ENCODE assay signal across 9 cellular contexts in the genomic region with DNA sequence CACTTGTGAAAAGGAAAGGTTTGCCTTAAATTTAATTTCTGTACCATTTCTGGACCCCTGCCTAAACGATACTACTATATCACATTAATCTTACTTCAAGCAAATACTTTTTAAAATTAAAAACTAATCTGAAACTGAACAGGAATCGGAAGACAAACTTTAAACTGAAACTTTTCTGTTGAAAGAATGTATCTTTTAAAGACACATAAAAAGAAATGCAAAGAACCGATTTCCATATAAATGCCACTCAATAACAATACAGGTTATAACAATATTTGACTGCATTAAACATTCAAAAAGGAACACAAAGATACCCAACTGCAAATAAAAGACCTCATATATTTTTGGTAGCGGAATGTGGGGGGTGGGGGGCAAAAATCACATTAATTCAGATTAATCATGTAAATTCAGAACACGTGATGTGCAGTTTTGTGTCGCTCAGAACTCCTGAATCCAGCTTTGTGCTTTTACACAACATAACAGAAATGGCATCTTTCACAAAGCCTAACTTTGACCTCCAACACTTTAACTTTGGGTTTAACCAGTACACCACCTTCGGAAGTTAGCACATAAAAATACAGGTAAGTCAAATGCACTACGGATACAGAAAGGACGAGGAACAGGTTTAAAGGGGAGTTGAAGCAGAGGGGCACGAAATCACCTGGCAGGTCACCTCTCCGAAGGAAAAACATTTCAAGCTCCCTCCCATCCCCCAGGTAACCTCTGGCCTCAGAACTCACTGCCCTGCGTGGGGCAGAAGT. TPM values are rescaled to one million over a fixed set of nuclear protein-coding genes. Genes with fewer than 3 reads are reported as not detected.
A peak's percentile ranks its signal among the peaks of the same experiment; 100 is the strongest.
DNase-seq lines count a peak whose midpoint lies in the region; ATAC-seq, FAIRE-seq and TF ChIP-seq lines count a peak whose summit lies in the region.
"Had no signal": no experiment of that assay in that cellular context is flagged by ENCODE, and none has a peak within 500 bp of the region (broad histone marks: within the 10 kb centered on the region; RNA-seq: fewer than 3 reads in every experiment).

No MANE protein-coding gene starts in this region.

- TF ChIP-seq RAD21 in liver (IDR thresholded peaks at IDR 0.05), result no peak

- H3K9me3 Mint-ChIP-seq in activated CD4-positive, alpha-beta T cell treated with anti-CD3 and anti-CD28 coated beads for 36 hours (ENCODE audit: low read depth), result no peaks in the 10 kb centered on the region
- H3K9me3 Mint-ChIP-seq in astrocyte (ENCODE audit: unreplicated experiment), result no peaks in the 10 kb centered on the region

- H3K4me2 ChIP-seq in astrocyte (ENCODE audit: low read length), result peak overlapping the region; percentile 90

- no peak for TF ChIP-seq CTCF in astrocyte (IDR thresholded peaks at IDR 0.05; ENCODE audit: insufficient read depth, low read depth, low read length)
- no peak for TF ChIP-seq CTCF in liver (IDR thresholded peaks at IDR 0.05; ENCODE audit: low read depth, low read length, missing input control)

- WGBS in liver, result 30% methylated on average over 12 of the region's 12 CpGs

- H3K4me1 ChIP-seq in astrocyte (ENCODE audit: insufficient read depth, low read length), result peaks cover 14% of the 10 kb centered on the region
- H3K4me1 ChIP-seq in liver (ENCODE audit: control insufficient read depth in 4 of 4, insufficient read depth in 4 of 4, low read length in 3 of 4), result peaks cover 1 to 13% (median 9%) of the 10 kb centered on the region in 4 donors

- H3K79me2 ChIP-seq in astrocyte (ENCODE audit: insufficient read depth, low read length), result peaks cover 16% of the 10 kb centered on the region

- POLR2A ChIA-PET in activated CD4-positive, alpha-beta T cell treated with anti-CD3 and anti-CD28 coated beads for 36 hours (lab: Charles Lee), result no interaction called here

- no peak for DNase-seq in activated CD4-positive, alpha-beta T cell treated with anti-CD3 and anti-CD28 coated beads for 36 hours
- no peak for DNase-seq in activated CD4-positive, alpha-beta T cell treated with anti-CD3 and anti-CD28 coated beads for 48 hours
- no peak for DNase-seq in astrocyte (ENCODE audit: low read depth)
- DNase-seq in NOMO-1 (lab: John Stamatoyannopoulos, UW; ENCODE audit: unreplicated experiment in 2 of 2), result no peak
- DNase-seq: DND-41 had no signal

- no peaks in the 10 kb centered on the region for H3K36me3 Mint-ChIP-seq in activated CD4-positive, alpha-beta T cell treated with anti-CD3 and anti-CD28 coated beads for 36 hours (ENCODE audit: low read depth)
- H3K36me3 Mint-ChIP-seq in astrocyte (ENCODE audit: low read depth, unreplicated experiment), result no peaks in the 10 kb centered on the region

- peaks cover 10% of the 10 kb centered on the region for H3K4me1 Mint-ChIP-seq in activated CD4-positive, alpha-beta T cell treated with anti-CD3 and anti-CD28 coated beads for 36 hours
- peaks cover 18% of the 10 kb centered on the region for H3K4me1 Mint-ChIP-seq in astrocyte (ENCODE audit: low read depth, unreplicated experiment)

- H3K9ac ChIP-seq in astrocyte (ENCODE audit: low read length) (peak overlapping the region; percentile 78), liver (ENCODE audit: low read depth in 1 of 2, low read length in 2 of 2) (peak overlapping the region; percentile 28 to 51)

- peaks cover 17% of the 10 kb centered on the region for H4K20me1 ChIP-seq in astrocyte (ENCODE audit: insufficient read depth, low read length)

- H3K27ac ChIP-seq in astrocyte (ENCODE audit: low read depth, low read length) (no peak overlapping the region), liver (ENCODE audit: low read depth in 1 of 2, low read length in 2 of 2) (peak overlapping the region; percentile 54 to 72), temporal lobe (ENCODE audit: low read depth, low read length) (peak overlapping the region; percentile 61)

- intact Hi-C loops in activated CD4-positive, alpha-beta T cell treated with anti-CD3 and anti-CD28 coated beads for 36 hours (cut with DNase I, micrococcal nuclease), result loop anchor here (2.0 to 5.0 kb wide), 3 partner anchors 115 to 252 kb away; no protein-coding TSS in a partner anchor

- peak overlapping the region; percentile 58 for H3K4me3 Mint-ChIP-seq in activated CD4-positive, alpha-beta T cell treated with anti-CD3 and anti-CD28 coated beads for 36 hours
- peak overlapping the region; percentile 93 for H3K4me3 Mint-ChIP-seq in astrocyte (ENCODE audit: unreplicated experiment)

- no peaks in the 10 kb centered on the region for H3K36me3 ChIP-seq in astrocyte (ENCODE audit: insufficient read depth, low read length)
- no peaks in the 10 kb centered on the region for H3K36me3 ChIP-seq in liver (ENCODE audit: control insufficient read depth in 4 of 4, insufficient read depth in 3 of 4, low read depth in 1 of 4, low read length in 3 of 4)

- peak overlapping the region; percentile 72 for H2AFZ ChIP-seq in astrocyte (ENCODE audit: low read depth, low read length)

- no peak overlapping the region for H3K27ac Mint-ChIP-seq in activated CD4-positive, alpha-beta T cell treated with anti-CD3 and anti-CD28 coated beads for 36 hours
- peak overlapping the region; percentile 22 for H3K27ac Mint-ChIP-seq in astrocyte (ENCODE audit: unreplicated experiment)

- peaks cover 53% of the 10 kb centered on the region for H3K27me3 Mint-ChIP-seq in activated CD4-positive, alpha-beta T cell treated with anti-CD3 and anti-CD28 coated beads for 36 hours
- no peaks in the 10 kb centered on the region for H3K27me3 Mint-ChIP-seq in astrocyte (ENCODE audit: low read depth, unreplicated experiment)

- H3K9me3 ChIP-seq in astrocyte (ENCODE audit: insufficient read depth, low read depth, low read length), result no peaks in the 10 kb centered on the region
- H3K9me3 ChIP-seq in liver (ENCODE audit: control insufficient read depth in 4 of 4, low read length in 3 of 4), result no peaks in the 10 kb centered on the region

- H3K27me3 ChIP-seq in astrocyte (ENCODE audit: insufficient read depth, low read length), result no peaks in the 10 kb centered on the region
- H3K27me3 ChIP-seq in liver (ENCODE audit: control insufficient read depth in 4 of 4, insufficient read depth in 4 of 4, low read length in 3 of 4), result peaks cover 0 to 4% (median 0%) of the 10 kb centered on the region in 4 donors

- ATAC-seq in activated CD4-positive, alpha-beta T cell treated with anti-CD3 and anti-CD28 coated beads for 36 hours, result no peak
- ATAC-seq in GM21529 (IDR thresholded peaks at IDR 0.05; ENCODE audit: unreplicated experiment), result no peak
- no peak for ATAC-seq in HG03469 (IDR thresholded peaks at IDR 0.05; ENCODE audit: unreplicated experiment)

- H3K4me3 ChIP-seq in astrocyte (ENCODE audit: insufficient read depth, low read depth, low read length) (peak overlapping the region; percentile 73), liver (ENCODE audit: low read depth in 1 of 3, low read length in 3 of 3) (peak overlapping the region; percentile 60 to 83 (median 61))

- FAIRE-seq in astrocyte (lab: Jason Lieb, UNC), result no peak

- CTCF ChIA-PET in activated CD4-positive, alpha-beta T cell treated with anti-CD3 and anti-CD28 coated beads for 36 hours (lab: Charles Lee), result interaction anchor here (1.0 kb wide), 1 partner anchor 255 kb away, joined by 3 read pairs; no protein-coding TSS in a partner anchor

TF ChIP-seq in liver, 16 proteins besides CTCF, POLR2A, EP300 and RAD21 (continues in another document):
- TF ChIP-seq JUND (IDR thresholded peaks at IDR 0.05) (no peak), NR2F2 (IDR thresholded peaks at IDR 0.05) (peak; percentile 69), RXRA (IDR thresholded peaks at IDR 0.05) (peak in 1 of 2 donors; percentile 33), HNF4A (conservative IDR thresholded peaks at IDR 0.05) (peak; percentile 23 to 34), EGR1 (IDR thresholded peaks at IDR 0.05; ENCODE audit: low read depth in 2 of 2) (no peak)
- TF ChIP-seq, protein P1, sequence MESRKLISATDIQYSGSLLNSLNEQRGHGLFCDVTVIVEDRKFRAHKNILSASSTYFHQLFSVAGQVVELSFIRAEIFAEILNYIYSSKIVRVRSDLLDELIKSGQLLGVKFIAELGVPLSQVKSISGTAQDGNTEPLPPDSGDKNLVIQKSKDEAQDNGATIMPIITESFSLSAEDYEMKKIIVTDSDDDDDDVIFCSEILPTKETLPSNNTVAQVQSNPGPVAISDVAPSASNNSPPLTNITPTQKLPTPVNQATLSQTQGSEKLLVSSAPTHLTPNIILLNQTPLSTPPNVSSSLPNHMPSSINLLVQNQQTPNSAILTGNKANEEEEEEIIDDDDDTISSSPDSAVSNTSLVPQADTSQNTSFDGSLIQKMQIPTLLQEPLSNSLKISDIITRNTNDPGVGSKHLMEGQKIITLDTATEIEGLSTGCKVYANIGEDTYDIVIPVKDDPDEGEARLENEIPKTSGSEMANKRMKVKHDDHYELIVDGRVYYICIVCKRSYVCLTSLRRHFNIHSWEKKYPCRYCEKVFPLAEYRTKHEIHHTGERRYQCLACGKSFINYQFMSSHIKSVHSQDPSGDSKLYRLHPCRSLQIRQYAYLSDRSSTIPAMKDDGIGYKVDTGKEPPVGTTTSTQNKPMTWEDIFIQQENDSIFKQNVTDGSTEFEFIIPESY (IDR thresholded peaks at IDR 0.05), result no peak
- TF ChIP-seq, protein P2, sequence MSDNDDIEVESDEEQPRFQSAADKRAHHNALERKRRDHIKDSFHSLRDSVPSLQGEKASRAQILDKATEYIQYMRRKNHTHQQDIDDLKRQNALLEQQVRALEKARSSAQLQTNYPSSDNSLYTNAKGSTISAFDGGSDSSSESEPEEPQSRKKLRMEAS (IDR thresholded peaks at IDR 0.05), result no peak

RNA-seq across cellular contexts. Expression of a gene that starts 0.9 kb away (rescaled TPM):
- total RNA-seq in activated CD4-positive, alpha-beta T cell treated with anti-CD3 and anti-CD28 coated beads for 36 hours, result under 1 TPM; 0.09 to 0.14 TPM
- 16.0 and 20.3 TPM in 2 replicates for total RNA-seq in astrocyte
- total RNA-seq in liver, result 10 to 100 TPM; 34.6 to 79.7 TPM
- polyA plus RNA-seq in liver, result 10 to 100 TPM; 10.5 to 31.0 TPM
- total RNA-seq in temporal lobe, result 43.5 TPM

Comparison
In these comparisons a context has a peak if more than half of its experiments do, and no peak if none do; other contexts are left out.
1. RNA of a gene that starts 0.9 kb away (total RNA-seq): 34.6 to 79.7 TPM in liver, 43.5 TPM in temporal lobe (single experiment) and 16.0 to 20.3 TPM in astrocyte; 0.09 to 0.14 TPM in activated CD4-positive, alpha-beta T cell treated with anti-CD3 and anti-CD28 coated beads for 36 hours; every median in the first group is over 10 times any median in the second.